In genomic region chr22:38006906-38007305, GRCh38 we compare ENCODE assay signal across 14 cellular contexts. TPM values are rescaled to one million over a fixed set of nuclear protein-coding genes. Genes with fewer than 3 reads are reported as not detected.
DNase-seq lines count a peak whose midpoint lies in the region; ATAC-seq and TF ChIP-seq lines count a peak whose summit lies in the region.
"Had no signal": no experiment of that assay in that cellular context is flagged by ENCODE, and none has a peak within 500 bp of the region (broad histone marks: within the 10 kb centered on the region; RNA-seq: fewer than 3 reads in every experiment).

No MANE protein-coding gene starts in this region.

- H3K4me1 Mint-ChIP-seq in stimulated activated effector memory CD8-positive, alpha-beta T cell treated with anti-CD3 and anti-CD28 coated beads, Interleukin-12 subunit alpha, Interleukin-12 subunit beta, amount 100 ng/mL, for 72 hours, result peaks cover 27% of the 10 kb centered on the region
- H3K4me1 Mint-ChIP-seq: CD14-positive monocyte had no signal

- peak overlapping the region; percentile 29 for H3K27ac Mint-ChIP-seq in stimulated activated effector memory CD8-positive, alpha-beta T cell treated with anti-CD3 and anti-CD28 coated beads, Interleukin-12 subunit alpha, Interleukin-12 subunit beta, amount 100 ng/mL, for 72 hours
- H3K27ac Mint-ChIP-seq: CD8-positive, alpha-beta T cell had no signal

- H3K4me3 Mint-ChIP-seq in stimulated activated effector memory CD8-positive, alpha-beta T cell treated with anti-CD3 and anti-CD28 coated beads, Interleukin-12 subunit alpha, Interleukin-12 subunit beta, amount 100 ng/mL, for 72 hours, result no peak overlapping the region
- H3K4me3 Mint-ChIP-seq: CD14-positive monocyte; CD8-positive, alpha-beta T cell had no signal

- H3K27ac ChIP-seq in caudate nucleus (ENCODE audit: low read depth, low read length), result peak overlapping the region; percentile 26
- peak overlapping the region; percentile 65 for H3K27ac ChIP-seq in layer of hippocampus (ENCODE audit: low read depth, low read length)
- H3K27ac ChIP-seq: A549, GM23248 had no signal

- TF ChIP-seq CTCF in omental fat pad (IDR thresholded peaks at IDR 0.05), result no peak

- H3K27me3 ChIP-seq in layer of hippocampus (ENCODE audit: control insufficient read depth, insufficient read depth, low read length), result no peaks in the 10 kb centered on the region

- H3K36me3 Mint-ChIP-seq in stimulated activated effector memory CD8-positive, alpha-beta T cell treated with anti-CD3 and anti-CD28 coated beads, Interleukin-12 subunit alpha, Interleukin-12 subunit beta, amount 100 ng/mL, for 72 hours, result peaks cover 9% of the 10 kb centered on the region
- H3K36me3 Mint-ChIP-seq: CD14-positive monocyte; CD8-positive, alpha-beta T cell had no signal

- ATAC-seq in stimulated activated effector memory CD8-positive, alpha-beta T cell treated with anti-CD3 and anti-CD28 coated beads, Interleukin-12 subunit alpha, Interleukin-12 subunit beta, amount 100 ng/mL, for 72 hours, result no peak
- ATAC-seq in omental fat pad (ENCODE audit: low FRiP score), result no peak
- ATAC-seq: A549; CD8-positive, alpha-beta T cell; HCT116 had no signal

- H3K9me3 Mint-ChIP-seq in stimulated activated effector memory CD8-positive, alpha-beta T cell treated with anti-CD3 and anti-CD28 coated beads, Interleukin-12 subunit alpha, Interleukin-12 subunit beta, amount 100 ng/mL, for 72 hours, result no peaks in the 10 kb centered on the region
- H3K9me3 Mint-ChIP-seq: CD14-positive monocyte; CD8-positive, alpha-beta T cell had no signal

- DNase-seq in caudate nucleus (lab: John Stamatoyannopoulos, UW), result no peak
- DNase-seq in stimulated activated effector memory CD8-positive, alpha-beta T cell treated with anti-CD3 and anti-CD28 coated beads, Interleukin-12 subunit alpha, Interleukin-12 subunit beta, amount 100 ng/mL, for 72 hours (ENCODE audit: low spot score in 2 of 2), result no peak
- no peak for DNase-seq in NCI-H146 (lab: John Stamatoyannopoulos, UW)
- DNase-seq in ecto neural progenitor cell (ENCODE audit: low spot score), result no peak
- no peak for DNase-seq in omental fat pad (ENCODE audit: low spot score)
- DNase-seq: CD8-positive, alpha-beta T cell; COR-L47; DND-41; GF-D8; GM23248 had no signal

RNA-seq across cellular contexts. Expression of gene SOX10, which starts 22.6 kb away (rescaled TPM):
- total RNA-seq in omental fat pad, result 1 to 10 TPM in 1 of 4 donors, not detected in 3; 2.5 TPM
- total RNA-seq: CD8-positive, alpha-beta T cell; GM23248 had no signal

RNA-seq across cellular contexts. Expression of gene PICK1, which starts 50.3 kb away (rescaled TPM):
- 10 to 100 TPM; 16.1 to 43.0 (median 31.6) TPM for total RNA-seq in omental fat pad

RNA-seq across cellular contexts. Expression of gene POLR2F, which starts 53.4 kb away (rescaled TPM):
- 10 to 100 TPM; 57.3 to 73.9 (median 61.6) TPM for total RNA-seq in omental fat pad

RNA-seq across cellular contexts. Expression of gene C22orf23, which starts 53.5 kb away (rescaled TPM):
- under 1 TPM in 1 of 4 donors, not detected in 3; 0.56 TPM for total RNA-seq in omental fat pad
